17 cellular contexts compared by ENCODE assay signal in genomic region chr6:144033816-144034540, GRCh38. TPM values are rescaled to one million over a fixed set of nuclear protein-coding genes. Genes with fewer than 3 reads are reported as not detected.
DNase-seq lines count a peak whose midpoint lies in the region; ATAC-seq and TF ChIP-seq lines count a peak whose summit lies in the region.
"Had no signal": no experiment of that assay in that cellular context is flagged by ENCODE, and none has a peak within 500 bp of the region (broad histone marks: within the 10 kb centered on the region; RNA-seq: fewer than 3 reads in every experiment).

No MANE protein-coding gene starts in this region.

- peaks cover 10% of the 10 kb centered on the region for H3K9me3 Mint-ChIP-seq in neural progenitor cell

- peaks cover 6% of the 10 kb centered on the region for H3K4me1 ChIP-seq in neural progenitor cell
- H3K4me1 ChIP-seq: parathyroid adenoma had no signal

- H3K9me3 ChIP-seq in neural progenitor cell (ENCODE audit: low read depth): no peaks in the 10 kb centered on the region
- H3K9me3 ChIP-seq: tibial artery had no signal

- H3K4me3 ChIP-seq in epithelial cell of esophagus (ENCODE audit: low read length) (no peak overlapping the region), neural progenitor cell (no peak overlapping the region)
- H3K4me3 ChIP-seq: tibial artery had no signal

- DNase-seq in GM04504 (ENCODE audit: low read depth) (peak; percentile 79), RPMI7951 (ENCODE audit: low read depth) (peak; percentile 65), epithelial cell of esophagus (ENCODE audit: low read depth) (peak; percentile 45), neural progenitor cell (ENCODE audit: low spot score) (peak; percentile 8), NCI-H2029 treated with DMSO at 0.1 percent for 48 hours (lab: John Stamatoyannopoulos, UW) (no peak)
- no peak for DNase-seq in activated naive CD4-positive, alpha-beta T cell treated with Interleukin-2 at 50 U/mL for 16 hours
- DNase-seq: activated CD4-positive, alpha-beta T cell treated with anti-CD3 and anti-CD28 coated beads for 4 hours; activated T-cell treated with anti-CD3 and anti-CD28 coated beads, Interleukin-2, amount 50 U/mL, for 1 hour; NCI-H345; stimulated activated CD8-positive, alpha-beta memory T cell treated with anti-CD3 and anti-CD28 coated beads, Interleukin-4, amount 100 ng/mL, for 48 hours; tibial artery had no signal

- H3K79me2 ChIP-seq in neural progenitor cell (ENCODE audit: low read depth): no peaks in the 10 kb centered on the region
- H3K79me2 ChIP-seq: parathyroid adenoma had no signal

- no peak overlapping the region for H2AFZ ChIP-seq in neural progenitor cell (replicated peaks)
- H2AFZ ChIP-seq: parathyroid adenoma had no signal

- H3K27ac ChIP-seq in neural progenitor cell: no peak overlapping the region
- H3K27ac ChIP-seq: epithelial cell of prostate, HL-60, parathyroid adenoma, tibial artery had no signal

- TF ChIP-seq CTCF in epithelial cell of esophagus (IDR thresholded peaks at IDR 0.05; ENCODE audit: insufficient read depth, low read depth, low read length, missing control alignments): no peak
- no peak for TF ChIP-seq CTCF in neural progenitor cell (IDR thresholded peaks at IDR 0.05)

- ATAC-seq in HG03045 (IDR thresholded peaks at IDR 0.05; ENCODE audit: unreplicated experiment) (no peak), HG02759 (IDR thresholded peaks at IDR 0.05; ENCODE audit: unreplicated experiment) (no peak)

- H3K27me3 Mint-ChIP-seq in neural progenitor cell (ENCODE audit: insufficient read depth, low read depth): no peaks in the 10 kb centered on the region

- H3K4me3 Mint-ChIP-seq in neural progenitor cell: no peak overlapping the region
- H3K4me3 Mint-ChIP-seq: mesothelial cell of epicardium had no signal

- H3K4me2 ChIP-seq in neural progenitor cell: no peak overlapping the region

- H3K27me3 ChIP-seq in neural progenitor cell: no peaks in the 10 kb centered on the region
- H3K27me3 ChIP-seq: tibial artery had no signal

- peaks cover 10% of the 10 kb centered on the region for H3K4me1 Mint-ChIP-seq in neural progenitor cell

- H3K27ac Mint-ChIP-seq in neural progenitor cell: peak overlapping the region; percentile 38
- H3K27ac Mint-ChIP-seq: mesothelial cell of epicardium had no signal

- no peaks in the 10 kb centered on the region for H4K20me1 ChIP-seq in neural progenitor cell (ENCODE audit: low read depth)

- H3K36me3 ChIP-seq in neural progenitor cell: no peaks in the 10 kb centered on the region
- H3K36me3 ChIP-seq: tibial artery had no signal

- H3K9ac ChIP-seq in neural progenitor cell: no peak overlapping the region
- H3K9ac ChIP-seq: parathyroid adenoma had no signal

- H3K36me3 Mint-ChIP-seq in neural progenitor cell: no peaks in the 10 kb centered on the region

- no peaks in the 10 kb centered on the region for H3F3A ChIP-seq in neural progenitor cell (ENCODE audit: low read depth)

RNA-seq across cellular contexts. Expression of gene PLAGL1, which starts 25.9 kb away (rescaled TPM):
- total RNA-seq in RPMI7951 (2014; rRNA removed; shearing (Covaris generic)): 6.4 and 10.1 TPM in 2 replicates
- 5.1 and 5.6 TPM in 2 replicates for total RNA-seq in neural progenitor cell (ENCODE audit: low replicate concordance)

Comparison
In these comparisons a context has a peak if more than half of its experiments do, and no peak if none do; other contexts are left out.
1. DNase-seq: peak in GM04504 (single experiment), RPMI7951 (single experiment), epithelial cell of esophagus (single experiment) and neural progenitor cell (single experiment); none in activated naive CD4-positive, alpha-beta T cell treated with Interleukin-2 at 50 U/mL for 16 hours (single experiment) and NCI-H2029 treated with DMSO at 0.1 percent for 48 hours (single experiment).